24 cellular contexts compared by ENCODE assay signal in the genomic region with DNA sequence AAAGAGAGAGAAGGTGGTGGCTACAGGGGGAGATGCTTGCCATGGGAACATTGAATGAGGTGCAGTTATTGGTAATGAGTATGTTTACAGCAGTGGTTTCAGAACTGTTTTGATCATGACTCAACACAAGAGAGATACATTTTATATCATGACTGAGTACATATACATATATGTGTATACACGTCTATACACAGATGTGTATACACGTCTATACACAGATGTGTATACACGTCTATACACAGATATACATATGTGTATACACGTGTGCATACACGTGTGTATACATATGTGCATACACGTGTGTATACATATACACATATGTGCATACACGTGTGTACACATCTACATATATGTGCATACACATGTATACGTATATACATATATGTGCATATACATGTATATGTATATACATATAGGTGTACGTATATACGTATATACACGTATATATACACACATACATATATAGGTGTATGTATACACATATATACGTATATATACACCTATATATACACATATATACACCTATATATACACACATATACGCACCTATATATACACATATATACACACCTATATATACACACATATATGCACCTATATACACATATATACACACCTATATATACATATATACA.
DNase-seq lines count a peak whose midpoint lies in the region; ATAC-seq, FAIRE-seq and TF ChIP-seq lines count a peak whose summit lies in the region.
"Had no signal": no experiment of that assay in that cellular context is flagged by ENCODE, and none has a peak within 500 bp of the region (broad histone marks: within the 10 kb centered on the region; RNA-seq: fewer than 3 reads in every experiment).

No MANE protein-coding gene starts in this region.

- H3K27ac ChIP-seq in A673 (ENCODE audit: low read depth, low read length, poor library complexity, severe bottlenecking) (no peak overlapping the region), astrocyte (ENCODE audit: low read depth, low read length) (no peak overlapping the region), right cardiac atrium (ENCODE audit: low read length) (no peak overlapping the region)
- H3K27ac ChIP-seq: A549, SJSA1 had no signal

- no peaks in the 10 kb centered on the region for H3K79me2 ChIP-seq in astrocyte (ENCODE audit: insufficient read depth, low read length)

- WGBS in right cardiac atrium: 88% methylated on average over 11 of the region's 13 CpGs

- H3K36me3 Mint-ChIP-seq in astrocyte (ENCODE audit: low read depth, unreplicated experiment): no peaks in the 10 kb centered on the region

- H3K4me3 Mint-ChIP-seq in astrocyte (ENCODE audit: unreplicated experiment): no peak overlapping the region
- H3K4me3 Mint-ChIP-seq: GM23338 had no signal

- DNase-seq in A673 (ENCODE audit: low spot score) (peak; percentile 22), astrocyte (ENCODE audit: low read depth) (no peak), myocyte (ENCODE audit: low read depth) (peak; percentile 1), mesenteric fat pad (ENCODE audit: low spot score) (no peak), right cardiac atrium (no peak)
- DNase-seq: BE2C, DMS79 treated with DMSO at 0.1 percent for 48 hours, IMR-90, MV-4-11, NCI-H1105 treated with DMSO at 0.1 percent for 48 hours, NCI-H2081, NCI-H2171, NCI-H446, NCI-H526 treated with DMSO at 0.1 percent for 48 hours, OCI-M1 had no signal

- no peak overlapping the region for H3K4me3 ChIP-seq in A673 (ENCODE audit: low read depth, low read length, poor library complexity, severe bottlenecking)
- H3K4me3 ChIP-seq in astrocyte (ENCODE audit: insufficient read depth, low read depth, low read length): no peak overlapping the region
- H3K4me3 ChIP-seq in right cardiac atrium (ENCODE audit: low read length): no peak overlapping the region
- H3K4me3 ChIP-seq: A549, GM23338, SJSA1 had no signal

- H3K9me3 ChIP-seq in A673 (ENCODE audit: low read depth, low read length, poor library complexity, severe bottlenecking) (no peaks in the 10 kb centered on the region), astrocyte (ENCODE audit: insufficient read depth, low read depth, low read length) (no peaks in the 10 kb centered on the region), right cardiac atrium (ENCODE audit: control insufficient read depth, low read length) (no peaks in the 10 kb centered on the region)
- H3K9me3 ChIP-seq: A549, BE2C, SJSA1 had no signal

- peaks cover 10% of the 10 kb centered on the region for H3K4me1 ChIP-seq in A673 (ENCODE audit: insufficient read depth, low read length, poor library complexity, severe bottlenecking)
- H3K4me1 ChIP-seq in astrocyte (ENCODE audit: insufficient read depth, low read length): no peaks in the 10 kb centered on the region
- no peaks in the 10 kb centered on the region for H3K4me1 ChIP-seq in right cardiac atrium (ENCODE audit: control insufficient read depth, insufficient read depth, low read length)
- H3K4me1 ChIP-seq: A549, BE2C, SJSA1 had no signal

- no TSS peak for BruUV-seq in A673 (replicated peaks; lab: Mats Ljungman, UMichigan)

- peaks cover 5% of the 10 kb centered on the region for H3K27me3 Mint-ChIP-seq in astrocyte (ENCODE audit: low read depth, unreplicated experiment)

- no peak overlapping the region for H2AFZ ChIP-seq in astrocyte (ENCODE audit: low read depth, low read length)
- H2AFZ ChIP-seq: GM23338 had no signal

- H3K9me3 Mint-ChIP-seq in astrocyte (ENCODE audit: unreplicated experiment): no peaks in the 10 kb centered on the region

- H3K36me3 ChIP-seq in A673 (ENCODE audit: insufficient read depth, low read length, poor library complexity, severe bottlenecking): no peaks in the 10 kb centered on the region
- H3K36me3 ChIP-seq in astrocyte (ENCODE audit: insufficient read depth, low read length): no peaks in the 10 kb centered on the region
- H3K36me3 ChIP-seq: BE2C, SJSA1 had no signal

- intact Hi-C loops in A673 (cut with micrococcal nuclease; ENCODE audit: unreplicated experiment) (no loop called here), right cardiac atrium (cut with DNase I) (no loop called here)

- CTCF ChIA-PET in A673 (lab: Charles Lee): no interaction called here

- POLR2A ChIA-PET in A673 (lab: Charles Lee; ENCODE audit: low non-redundant PET): no interaction called here

- H3K27ac Mint-ChIP-seq in astrocyte (ENCODE audit: unreplicated experiment): no peak overlapping the region
- H3K27ac Mint-ChIP-seq: GM23338 had no signal

- ATAC-seq in GM19467 (IDR thresholded peaks at IDR 0.05; ENCODE audit: unreplicated experiment): peak; percentile 58
- no peak for ATAC-seq in GM18505 (IDR thresholded peaks at IDR 0.05; ENCODE audit: unreplicated experiment)
- ATAC-seq in right cardiac atrium: no peak
- no peak for ATAC-seq in GM18909 (IDR thresholded peaks at IDR 0.05; ENCODE audit: poor library complexity, unreplicated experiment)
- ATAC-seq: A549, GM23338, HCT116, Right ventricle myocardium inferior had no signal

- H3K27me3 ChIP-seq in A673 (replicated peaks; ENCODE audit: insufficient read depth, low read depth, low read length, poor library complexity): no peaks in the 10 kb centered on the region
- no peaks in the 10 kb centered on the region for H3K27me3 ChIP-seq in astrocyte (ENCODE audit: insufficient read depth, low read length)
- no peaks in the 10 kb centered on the region for H3K27me3 ChIP-seq in right cardiac atrium (ENCODE audit: control insufficient read depth, insufficient read depth)
- H3K27me3 ChIP-seq: BE2C, SJSA1 had no signal

- no peaks in the 10 kb centered on the region for H3K4me1 Mint-ChIP-seq in astrocyte (ENCODE audit: low read depth, unreplicated experiment)
- H3K4me1 Mint-ChIP-seq: GM23338 had no signal

- no peak for TF ChIP-seq CTCF in A673 (conservative IDR thresholded peaks at IDR 0.05; ENCODE audit: low read depth, low read length)
- no peak for TF ChIP-seq CTCF in astrocyte (IDR thresholded peaks at IDR 0.05; ENCODE audit: insufficient read depth, low read depth, low read length)

- no peak overlapping the region for H3K9ac ChIP-seq in astrocyte (ENCODE audit: low read length)

- no peak overlapping the region for H3K4me2 ChIP-seq in astrocyte (ENCODE audit: low read length)
- H3K4me2 ChIP-seq: A549, GM23338 had no signal

- no peak for TF ChIP-seq POLR2A in GM18505 (IDR thresholded peaks at IDR 0.05; ENCODE audit: borderline replicate concordance, extremely low read depth, insufficient read depth, insufficient read length)

- no peaks in the 10 kb centered on the region for H4K20me1 ChIP-seq in astrocyte (ENCODE audit: insufficient read depth, low read length)

- peak; percentile 80 for FAIRE-seq in astrocyte (lab: Jason Lieb, UNC)
- FAIRE-seq: A549, RCC 7860 had no signal

Comparison
In these comparisons a context has a peak if more than half of its experiments do, and no peak if none do; other contexts are left out.
1. DNase-seq: peak in A673 (single experiment) and myocyte (single experiment); none in astrocyte (single experiment), mesenteric fat pad (single experiment) and right cardiac atrium (0 of 3).